In genomic region chr5:59069438-59070079, GRCh38 we compare ENCODE assay signal across 13 cellular contexts.
DNase-seq lines count a peak whose midpoint lies in the region; ATAC-seq, FAIRE-seq and TF ChIP-seq lines count a peak whose summit lies in the region.
"Had no signal": no experiment of that assay in that cellular context is flagged by ENCODE, and none has a peak within 500 bp of the region (broad histone marks: within the 10 kb centered on the region; RNA-seq: fewer than 3 reads in every experiment).

No MANE protein-coding gene starts in this region.

- H3K4me2 ChIP-seq in HepG2 (ENCODE audit: low read depth, low read length) = no peak overlapping the region

- TF ChIP-seq CTCF in HepG2 (CRISPR knock-in tag; IDR thresholded peaks at IDR 0.05) = no peak
- no peak for TF ChIP-seq CTCF in CD8-positive, alpha-beta T cell (IDR thresholded peaks at IDR 0.05)

- H3K9me3 Mint-ChIP-seq in stimulated activated naive B cell treated with anti-CD40 and anti-IgM and Interleukin-4, amounts not matched to agents 10 μg/mL and 1 μg/mL and 100 μg/mL, for 72 hours = peaks cover 2 to 4% of the 10 kb centered on the region in 2 donors
- H3K9me3 Mint-ChIP-seq in CD8-positive, alpha-beta T cell = peaks cover 2% of the 10 kb centered on the region

- peak; percentile 71 for DNase-seq in HTR-8/SVneo (ENCODE audit: insufficient read length, low spot score)
- peak; percentile 24 to 84 for DNase-seq in dermis microvascular lymphatic vessel endothelial cell (ENCODE audit: low read depth in 2 of 2)
- DNase-seq in HepG2 (ENCODE audit: low spot score) = peak; percentile 68
- no peak for DNase-seq in NCI-H526 treated with DMSO at 0.1 percent for 48 hours (lab: John Stamatoyannopoulos, UW)
- no peak for DNase-seq in stimulated activated naive B cell treated with anti-CD40 and anti-IgM and Interleukin-4, amounts not matched to agents 10 μg/mL and 1 μg/mL and 100 μg/mL, for 72 hours
- no peak for DNase-seq in CD8-positive, alpha-beta T cell
- DNase-seq: activated CD4-positive, alpha-beta T cell treated with anti-CD3 and anti-CD28 coated beads, Interleukin-2, amount 10 ng/mL, durations not matched to agents 24 days and 14 days; colonic mucosa; stimulated activated naive CD8-positive, alpha-beta T cell treated with anti-CD3 and anti-CD28 coated beads, Interleukin-15, Interleukin-2, amounts not matched to agents 100 U/mL and 50 U/mL, for 24 hours had no signal

- H3K27ac Mint-ChIP-seq in stimulated activated naive B cell treated with anti-CD40 and anti-IgM and Interleukin-4, amounts not matched to agents 10 μg/mL and 1 μg/mL and 100 μg/mL, for 72 hours = no peak overlapping the region
- no peak overlapping the region for H3K27ac Mint-ChIP-seq in CD8-positive, alpha-beta T cell
- H3K27ac Mint-ChIP-seq: activated CD4-positive, alpha-beta T cell treated with anti-CD3 and anti-CD28 coated beads, Interleukin-2, amount 10 ng/mL, durations not matched to agents 24 days and 14 days had no signal

- H3K9ac ChIP-seq in HepG2 (ENCODE audit: insufficient read depth, low read depth, low read length) = no peak overlapping the region

- H3K79me2 ChIP-seq in ACC112 (ENCODE audit: control insufficient read depth, insufficient read depth, low read length, unreplicated experiment) (no peaks in the 10 kb centered on the region), HepG2 (ENCODE audit: insufficient read depth, low read length) (no peaks in the 10 kb centered on the region)

- no peak for TF ChIP-seq RAD21 in HepG2 (CRISPR knock-in tag; IDR thresholded peaks at IDR 0.05)

- BruUV-seq in HepG2 (replicated peaks; lab: Mats Ljungman, UMichigan) = no TSS peak

- no peaks in the 10 kb centered on the region for H3K4me1 Mint-ChIP-seq in stimulated activated naive B cell treated with anti-CD40 and anti-IgM and Interleukin-4, amounts not matched to agents 10 μg/mL and 1 μg/mL and 100 μg/mL, for 72 hours
- H3K4me1 Mint-ChIP-seq in CD8-positive, alpha-beta T cell (ENCODE audit: low read depth) = no peaks in the 10 kb centered on the region
- H3K4me1 Mint-ChIP-seq: neural crest cell had no signal

- POLR2A ChIA-PET in HepG2 (lab: Yijun Ruan, JAX) = no interaction called here
- POLR2A ChIA-PET in CD8-positive, alpha-beta T cell (lab: Charles Lee) = no interaction called here

- FAIRE-seq in HTR-8/SVneo (lab: Jason Lieb, UNC) = peak; percentile 87
- FAIRE-seq in HepG2 (lab: Jason Lieb, UNC) = no peak

- no peaks in the 10 kb centered on the region for H3K27me3 ChIP-seq in ACC112 (ENCODE audit: insufficient read depth, low read length)
- no peaks in the 10 kb centered on the region for H3K27me3 ChIP-seq in HepG2 (ENCODE audit: control insufficient read depth in 1 of 2, insufficient read depth in 2 of 2, low read length in 2 of 2)
- no peaks in the 10 kb centered on the region for H3K27me3 ChIP-seq in CD8-positive, alpha-beta T cell (ENCODE audit: insufficient read depth, low read length)
- H3K27me3 ChIP-seq: colonic mucosa had no signal

- no peak for TF ChIP-seq POLR2A in HepG2 (IDR thresholded peaks at IDR 0.05; ENCODE audit: insufficient read depth in 1 of 2, low read depth in 2 of 2, low read length in 2 of 2)

- no peaks in the 10 kb centered on the region for H3K36me3 ChIP-seq in ACC112 (ENCODE audit: insufficient read depth, low read length)
- H3K36me3 ChIP-seq in HepG2 (replicated peaks in 1 of 2; ENCODE audit: control insufficient read depth in 1 of 2, insufficient read depth in 2 of 2, low read length in 2 of 2) = no peaks in the 10 kb centered on the region
- no peaks in the 10 kb centered on the region for H3K36me3 ChIP-seq in CD8-positive, alpha-beta T cell (ENCODE audit: insufficient read depth, low read length)
- H3K36me3 ChIP-seq: colonic mucosa had no signal

- H3K4me1 ChIP-seq in ACC112 (ENCODE audit: control insufficient read depth, insufficient read depth, low read length, unreplicated experiment) (peaks cover 47% of the 10 kb centered on the region), HepG2 (ENCODE audit: insufficient read depth, low read length) (peaks cover 52% of the 10 kb centered on the region)
- H3K4me1 ChIP-seq in CD8-positive, alpha-beta T cell (ENCODE audit: insufficient read depth, low read length) = no peaks in the 10 kb centered on the region
- H3K4me1 ChIP-seq: colonic mucosa had no signal

- peak overlapping the region; percentile 95 for H3K27ac ChIP-seq in ACC112 (ENCODE audit: low read depth, low read length)
- peak overlapping the region; percentile 14 for H3K27ac ChIP-seq in HepG2 (ENCODE audit: extremely low read length, insufficient read depth, low read length)
- no peak overlapping the region for H3K27ac ChIP-seq in CD8-positive, alpha-beta T cell (ENCODE audit: low read depth, low read length)
- H3K27ac ChIP-seq: C4-2B, colonic mucosa had no signal

- intact Hi-C loops in HepG2 (cut with micrococcal nuclease; ENCODE audit: unreplicated experiment) = no loop called here
- intact Hi-C loops in CD8-positive, alpha-beta T cell (cut with DNase I, micrococcal nuclease) = no loop called here

- no peak overlapping the region for H3K4me3 ChIP-seq in ACC112 (ENCODE audit: low read depth, low read length)
- H3K4me3 ChIP-seq in HepG2 (replicated peaks in 1 of 3; ENCODE audit: insufficient read depth in 1 of 3, low read depth in 2 of 3, low read length in 3 of 3) = no peak overlapping the region
- H3K4me3 ChIP-seq in CD8-positive, alpha-beta T cell (ENCODE audit: low read depth, low read length) = no peak overlapping the region
- H3K4me3 ChIP-seq: colonic mucosa had no signal

- 46% methylated on average over 2 of the region's 2 CpGs for WGBS in HepG2 (ENCODE audit: low lambda C conversion rate)

- H3K4me3 Mint-ChIP-seq in stimulated activated naive B cell treated with anti-CD40 and anti-IgM and Interleukin-4, amounts not matched to agents 10 μg/mL and 1 μg/mL and 100 μg/mL, for 72 hours = no peak overlapping the region
- H3K4me3 Mint-ChIP-seq in CD8-positive, alpha-beta T cell = no peak overlapping the region
- H3K4me3 Mint-ChIP-seq: activated CD4-positive, alpha-beta T cell treated with anti-CD3 and anti-CD28 coated beads, Interleukin-2, amount 10 ng/mL, durations not matched to agents 24 days and 14 days; neural crest cell had no signal

- CTCF ChIA-PET in HepG2 (lab: Yijun Ruan, JAX; ENCODE audit: low intra/inter-chr PET ratio, low total read pairs) = no interaction called here
- CTCF ChIA-PET in CD8-positive, alpha-beta T cell (lab: Charles Lee) = interaction anchor here (1.3 kb wide), 1 partner anchor 105 kb away, joined by 3 read pairs; no protein-coding TSS in a partner anchor

- no peaks in the 10 kb centered on the region for H3K27me3 Mint-ChIP-seq in stimulated activated naive B cell treated with anti-CD40 and anti-IgM and Interleukin-4, amounts not matched to agents 10 μg/mL and 1 μg/mL and 100 μg/mL, for 72 hours
- H3K27me3 Mint-ChIP-seq in CD8-positive, alpha-beta T cell (ENCODE audit: low read depth) = no peaks in the 10 kb centered on the region

- H4K20me1 ChIP-seq in HepG2 (ENCODE audit: insufficient read depth, low read length) = no peaks in the 10 kb centered on the region

- no peaks in the 10 kb centered on the region for H3K9me3 ChIP-seq in HepG2 (ENCODE audit: low read length)
- H3K9me3 ChIP-seq in CD8-positive, alpha-beta T cell (ENCODE audit: low read length) = no peaks in the 10 kb centered on the region
- H3K9me3 ChIP-seq: colonic mucosa had no signal

- TF ChIP-seq EP300 in HepG2 (IDR thresholded peaks at IDR 0.05; ENCODE audit: low read depth in 2 of 2, low read length in 2 of 2) (0 out of 4 replicates have a peak, but pooled peaks of 1 of the 2 experiments have one; percentile 23), HepG2 (CRISPR knock-in tag; IDR thresholded peaks at IDR 0.05; ENCODE audit: borderline replicate concordance) (no peak)

- no peak overlapping the region for H2AFZ ChIP-seq in ACC112 (ENCODE audit: low read length, unreplicated experiment)
- H2AFZ ChIP-seq in HepG2 (ENCODE audit: low read length) = no peak overlapping the region

- ATAC-seq in HepG2 = peak; percentile 78
- no peak for ATAC-seq in GM18517 (IDR thresholded peaks at IDR 0.05; ENCODE audit: unreplicated experiment)
- no peak for ATAC-seq in stimulated activated naive B cell treated with anti-CD40 and anti-IgM and Interleukin-4, amounts not matched to agents 10 μg/mL and 1 μg/mL and 100 μg/mL, for 72 hours (replicated peaks)
- no peak for ATAC-seq in CD8-positive, alpha-beta T cell
- ATAC-seq: stimulated activated naive CD8-positive, alpha-beta T cell treated with anti-CD3 and anti-CD28 coated beads, Interleukin-15, Interleukin-2, amounts not matched to agents 100 U/mL and 50 U/mL, for 24 hours had no signal

- H3K36me3 Mint-ChIP-seq in stimulated activated naive B cell treated with anti-CD40 and anti-IgM and Interleukin-4, amounts not matched to agents 10 μg/mL and 1 μg/mL and 100 μg/mL, for 72 hours = no peaks in the 10 kb centered on the region
- H3K36me3 Mint-ChIP-seq in CD8-positive, alpha-beta T cell = no peaks in the 10 kb centered on the region

- in situ Hi-C loops in HepG2 (cut with HindIII; ENCODE audit: extremely low pct_ligation_motif_present, low pct_unique_long_range_greater_than_20kb) = no loop called here

TF ChIP-seq in HepG2, 621 proteins besides CTCF, POLR2A, EP300 and RAD21 (continues in another document):
- TF ChIP-seq YEATS4 (CRISPR knock-in tag; IDR thresholded peaks at IDR 0.05; ENCODE audit: borderline replicate concordance) (0 out of 2 replicates have a peak, but pooled peaks have one; percentile 11), SRY (CRISPR knock-in tag; IDR thresholded peaks at IDR 0.05) (no peak), PAXIP1 (CRISPR knock-in tag; conservative IDR thresholded peaks at IDR 0.05) (peak; percentile 37; the same call in 1 of the 2 replicates)

Comparison
In these comparisons a context has a peak if more than half of its experiments do, and no peak if none do; other contexts are left out.
1. DNase-seq: peak in HTR-8/SVneo (single experiment), dermis microvascular lymphatic vessel endothelial cell (2 of 2) and HepG2 (single experiment); none in NCI-H526 treated with DMSO at 0.1 percent for 48 hours (single experiment), stimulated activated naive B cell treated with anti-CD40 and anti-IgM and Interleukin-4, amounts not matched to agents 10 μg/mL and 1 μg/mL and 100 μg/mL, for 72 hours (single experiment) and CD8-positive, alpha-beta T cell (0 of 7).